In genomic region chr12:124392271-124392990, GRCh38 we compare ENCODE assay signal across 8 cellular contexts.
DNase-seq lines count a peak whose midpoint lies in the region; ATAC-seq and TF ChIP-seq lines count a peak whose summit lies in the region.

No MANE protein-coding gene starts in this region.

- H3K27me3 ChIP-seq in DOHH2 (ENCODE audit: control insufficient read depth, low read length) (no peaks in the 10 kb centered on the region), ascending aorta (no peaks in the 10 kb centered on the region), stomach smooth muscle (ENCODE audit: control insufficient read depth in 1 of 2, insufficient read depth in 2 of 2, low read length in 2 of 2) (no peaks in the 10 kb centered on the region)

- intact Hi-C loops in ascending aorta (cut with DNase I) = loop anchor here (5.0 kb wide), 1 partner anchor 175 kb away; the partner anchor contains the start of gene NCOR2

- TF ChIP-seq CTCF in DOHH2 (IDR thresholded peaks at IDR 0.05; ENCODE audit: low read depth, low read length, poor library complexity, severe bottlenecking) = peak; percentile 38
- peak; percentile 29 to 38 (median 37) for TF ChIP-seq CTCF in ascending aorta (IDR thresholded peaks at IDR 0.05)

- DNase-seq in HuH-7 (ENCODE audit: low spot score) (peak; percentile 36), ascending aorta (ENCODE audit: low spot score in 2 of 2) (peak in 1 of 2 donors; percentile 82), iPS-NIHi7 (ENCODE audit: extremely low spot score) (peak; percentile 79), NCI-H1105 treated with DMSO at 0.1 percent for 48 hours (lab: John Stamatoyannopoulos, UW) (no peak), KG1 (lab: John Stamatoyannopoulos, UW) (no peak)

- 0 out of 2 replicates have a peak, but pooled peaks cover 6% of the 10 kb centered on the region for H4K20me1 ChIP-seq in DOHH2 (ENCODE audit: control insufficient read depth, insufficient read depth, low read depth, low read length)

- no peaks in the 10 kb centered on the region for H3K9me3 ChIP-seq in DOHH2 (ENCODE audit: control insufficient read depth, insufficient read depth, low read length)
- no peaks in the 10 kb centered on the region for H3K9me3 ChIP-seq in ascending aorta
- no peaks in the 10 kb centered on the region for H3K9me3 ChIP-seq in stomach smooth muscle (ENCODE audit: control insufficient read depth in 2 of 2, low read length in 2 of 2)

- no peak for ATAC-seq in GM18858 (IDR thresholded peaks at IDR 0.05; ENCODE audit: unreplicated experiment)

- H3K79me2 ChIP-seq in DOHH2 (ENCODE audit: control insufficient read depth, low read length) = no peaks in the 10 kb centered on the region

- peak overlapping the region; percentile 75; the same call in 1 of the 2 replicates for H3K4me2 ChIP-seq in DOHH2 (ENCODE audit: low read length)

- H3K4me1 ChIP-seq in DOHH2 (ENCODE audit: control insufficient read depth, low read length) (peaks cover 45% of the 10 kb centered on the region), ascending aorta (peaks cover 45 to 76% of the 10 kb centered on the region in 2 donors), stomach smooth muscle (ENCODE audit: control insufficient read depth, insufficient read depth, low read length) (peaks cover 90% of the 10 kb centered on the region)

- H3F3A ChIP-seq in DOHH2 (ENCODE audit: control insufficient read depth, insufficient read depth) = peaks cover 4% of the 10 kb centered on the region; the same call in 1 of the 2 replicates

- H3K4me3 ChIP-seq in DOHH2 (ENCODE audit: low read length) (no peak overlapping the region), ascending aorta (no peak overlapping the region), stomach smooth muscle (ENCODE audit: low read length in 2 of 2) (peak overlapping the region in 1 of 2 donors; percentile 22)

- H3K9me2 ChIP-seq in DOHH2 (replicated peaks; ENCODE audit: control insufficient read depth, low read length) = no peaks in the 10 kb centered on the region

- H3K36me3 ChIP-seq in DOHH2 (ENCODE audit: control insufficient read depth, low read length) = peaks cover 6% of the 10 kb centered on the region; the same call in 1 of the 2 replicates
- H3K36me3 ChIP-seq in ascending aorta = peaks cover 16 to 29% of the 10 kb centered on the region in 2 donors
- peaks cover 3% of the 10 kb centered on the region in 2 donors for H3K36me3 ChIP-seq in stomach smooth muscle (ENCODE audit: control insufficient read depth in 2 of 2, insufficient read depth in 2 of 2, low read length in 2 of 2)

- peak overlapping the region in 1 of 2 donors; percentile 19 for H3K9ac ChIP-seq in stomach smooth muscle (ENCODE audit: low read length in 2 of 2)

- H3K27ac ChIP-seq in DOHH2 (ENCODE audit: low read depth, low read length) = no peak overlapping the region
- peak overlapping the region; percentile 90 to 94 for H3K27ac ChIP-seq in ascending aorta
- peak overlapping the region; percentile 88 for H3K27ac ChIP-seq in stomach smooth muscle (ENCODE audit: low read length)

Comparison
In these comparisons a context has a peak if more than half of its experiments do, and no peak if none do; other contexts are left out.
1. DNase-seq: peak in HuH-7 (single experiment) and iPS-NIHi7 (single experiment); none in NCI-H1105 treated with DMSO at 0.1 percent for 48 hours (single experiment) and KG1 (single experiment).